Comparison of ENCODE assay signal across 1 cellular context in the genomic region with DNA sequence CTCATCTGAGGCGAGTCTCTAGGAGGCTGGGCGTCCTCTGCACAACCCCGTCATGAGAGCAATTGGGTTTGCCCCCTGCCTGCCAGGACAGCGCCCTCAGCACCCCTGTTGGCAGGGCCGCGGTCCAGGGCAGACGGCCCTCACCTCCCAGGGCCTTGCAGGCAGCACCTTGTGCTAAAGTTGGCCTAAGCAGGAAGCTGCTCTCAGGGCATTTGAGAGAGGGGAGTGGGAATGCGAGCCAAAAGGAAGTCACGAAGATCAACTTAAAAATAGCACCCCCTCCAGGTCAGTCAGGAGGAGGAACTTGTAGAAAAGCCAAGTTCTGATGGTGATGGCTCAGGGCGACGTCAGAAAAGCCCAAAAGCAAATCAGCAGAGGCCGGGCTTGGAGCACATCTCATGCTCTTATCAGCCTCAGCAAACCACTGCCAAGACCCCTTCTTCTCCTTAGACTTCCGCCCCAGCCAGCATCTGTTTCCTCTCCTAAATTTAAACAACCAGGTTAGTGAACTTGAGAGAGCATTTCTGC.
TF ChIP-seq lines count a peak whose summit lies in the region.

No MANE protein-coding gene starts in this region.

TF ChIP-seq in SK-N-SH treated with all-trans-retinoic acid at 6 μM for 48 hours, 23 proteins besides CTCF, POLR2A, EP300 and RAD21 (continued from another document):
- TF ChIP-seq CSDC2 (CRISPR knock-in tag; IDR thresholded peaks at IDR 0.05) (no peak), TOX (CRISPR knock-in tag; IDR thresholded peaks at IDR 0.05; ENCODE audit: borderline replicate concordance) (no peak), GLIS3 (CRISPR knock-in tag; IDR thresholded peaks at IDR 0.05) (no peak)
